ENCODE assay signal across 22 cellular contexts in genomic region chr12:24223926-24224325, GRCh38.
"Had no signal": no experiment of that assay in that cellular context is flagged by ENCODE, and none has a peak within 500 bp of the region (broad histone marks: within the 10 kb centered on the region; RNA-seq: fewer than 3 reads in every experiment).

No MANE protein-coding gene starts in this region.

- H3K27ac ChIP-seq: colonic mucosa, esophagus squamous epithelium, gastrocnemius medialis, heart left ventricle, hepatocyte, neutrophil, pancreas, right lobe of liver, suprapubic skin had no signal

- H3K27me3 ChIP-seq: colonic mucosa, esophagus squamous epithelium, gastrocnemius medialis, heart left ventricle, hepatocyte, neutrophil, pancreas, right lobe of liver, suprapubic skin had no signal

- H3K4me3 ChIP-seq: colonic mucosa, esophagus squamous epithelium, gastrocnemius medialis, heart left ventricle, hepatocyte, lung, pancreas, right lobe of liver, suprapubic skin had no signal

- H3K9me3 ChIP-seq: colonic mucosa, esophagus squamous epithelium, gastrocnemius medialis, heart left ventricle, neutrophil, pancreas, right lobe of liver, suprapubic skin had no signal

- H3K4me1 ChIP-seq: colonic mucosa, gastrocnemius medialis, pancreas, right lobe of liver had no signal

- FAIRE-seq: endothelial cell of umbilical vein, pancreas, small intestine had no signal

- H3K4me2 ChIP-seq: hepatocyte had no signal

- H3K36me3 ChIP-seq: colonic mucosa, esophagus squamous epithelium, gastrocnemius medialis, heart left ventricle, neutrophil, pancreas, right lobe of liver, suprapubic skin had no signal

- DNase-seq: colonic mucosa; effector CD8-positive, alpha-beta T cell; erythroblast; esophagus squamous epithelium; gastrocnemius medialis; heart left ventricle; natural killer cell; pancreas; right lobe of liver; small intestine; stimulated activated CD4-positive, alpha-beta T cell treated with anti-CD3 and anti-CD28 coated beads, Interleukin-12 subunit alpha, Interleukin-12 subunit beta, amount 100 ng/mL, for 4 hours; stimulated activated CD4-positive, alpha-beta T cell treated with anti-CD3 and anti-CD28 coated beads, Interleukin-1b, Interleukin-23, amount 100 ng/mL, for 48 hours; stimulated activated CD4-positive, alpha-beta T cell treated with anti-CD3 and anti-CD28 coated beads, Interleukin-4, amount 100 ng/mL, for 1 hour; stimulated activated CD8-positive, alpha-beta memory T cell treated with anti-CD3 and anti-CD28 coated beads, Interleukin-4, amount 100 ng/mL, for 48 hours; stimulated activated naive CD4-positive, alpha-beta T cell; stimulated activated naive CD8-positive, alpha-beta T cell treated with anti-CD3 and anti-CD28 coated beads, Interleukin-15, amount 100 ng/mL, for 72 hours; trophoblast cell had no signal

- H3K79me2 ChIP-seq: hepatocyte had no signal

- H2AFZ ChIP-seq: hepatocyte had no signal
